Comparison of ENCODE assay signal across 1 cellular context in the genomic region with DNA sequence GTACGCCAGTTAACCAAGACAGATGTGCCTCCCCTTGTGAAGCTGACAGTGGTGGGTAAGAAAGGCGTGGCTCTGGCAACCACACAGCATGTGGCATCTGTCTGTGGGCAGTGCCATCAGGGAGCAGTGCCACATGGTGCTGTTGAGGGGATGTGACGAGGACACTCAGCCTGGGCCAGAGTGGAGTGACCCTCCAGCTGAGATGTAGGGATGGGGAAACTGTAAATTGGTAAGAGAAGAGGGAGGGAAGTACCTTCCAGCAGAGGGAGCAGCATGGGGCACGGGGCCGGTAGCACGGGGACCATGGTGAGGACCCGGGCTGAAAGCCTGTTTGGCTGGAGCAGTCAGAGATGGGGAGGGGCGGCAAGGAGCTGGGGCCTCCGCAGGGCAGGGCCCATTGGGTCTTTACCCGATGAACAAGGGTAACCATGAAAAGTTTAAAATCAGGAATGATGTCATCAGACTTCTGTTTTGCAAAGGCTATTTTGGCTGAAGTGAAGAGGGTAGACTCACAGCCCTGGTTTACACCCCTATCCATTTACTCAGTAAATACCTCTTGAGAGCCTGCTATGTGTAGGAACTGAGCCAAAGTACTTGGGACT.
TF ChIP-seq lines count a peak whose summit lies in the region.

No MANE protein-coding gene starts in this region.

TF ChIP-seq in HEK293, 187 proteins besides CTCF, POLR2A, EP300 and RAD21 (continued from another document):
- TF ChIP-seq, protein P1, sequence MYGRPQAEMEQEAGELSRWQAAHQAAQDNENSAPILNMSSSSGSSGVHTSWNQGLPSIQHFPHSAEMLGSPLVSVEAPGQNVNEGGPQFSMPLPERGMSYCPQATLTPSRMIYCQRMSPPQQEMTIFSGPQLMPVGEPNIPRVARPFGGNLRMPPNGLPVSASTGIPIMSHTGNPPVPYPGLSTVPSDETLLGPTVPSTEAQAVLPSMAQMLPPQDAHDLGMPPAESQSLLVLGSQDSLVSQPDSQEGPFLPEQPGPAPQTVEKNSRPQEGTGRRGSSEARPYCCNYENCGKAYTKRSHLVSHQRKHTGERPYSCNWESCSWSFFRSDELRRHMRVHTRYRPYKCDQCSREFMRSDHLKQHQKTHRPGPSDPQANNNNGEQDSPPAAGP (tag by site-specific recombination; IDR thresholded peaks at IDR 0.05), result no peak
- TF ChIP-seq ZNF837 (tag by site-specific recombination; IDR thresholded peaks at IDR 0.05) (no peak), ZNF571 (tag by site-specific recombination; IDR thresholded peaks at IDR 0.05) (no peak), ZFP3 (tag by site-specific recombination; IDR thresholded peaks at IDR 0.05; ENCODE audit: low read depth) (no peak), ZNF202 (tag by site-specific recombination; IDR thresholded peaks at IDR 0.05; ENCODE audit: borderline replicate concordance) (no peak), EGR2 (tag by site-specific recombination; IDR thresholded peaks at IDR 0.05; ENCODE audit: low read depth) (no peak), MYNN (tag by site-specific recombination; IDR thresholded peaks at IDR 0.05; ENCODE audit: borderline replicate concordance) (no peak), HOXA7 (CRISPR knock-in tag; IDR thresholded peaks at IDR 0.05; ENCODE audit: borderline replicate concordance) (no peak), TCF7L2 (IDR thresholded peaks at IDR 0.05; ENCODE audit: borderline replicate concordance, low read depth, low read length) (no peak), ZNF561 (tag by site-specific recombination; IDR thresholded peaks at IDR 0.05; ENCODE audit: borderline replicate concordance) (no peak), PRDM1 (tag by site-specific recombination; IDR thresholded peaks at IDR 0.05) (no peak), ZBTB48 (tag by site-specific recombination; IDR thresholded peaks at IDR 0.05) (0 out of 2 replicates have a peak, but pooled peaks have one; percentile 25), ZNF2 (tag by site-specific recombination; IDR thresholded peaks at IDR 0.05) (no peak), ZNF302 (tag by site-specific recombination; IDR thresholded peaks at IDR 0.05; ENCODE audit: low read depth) (no peak), ZNF394 (tag by site-specific recombination; IDR thresholded peaks at IDR 0.05; ENCODE audit: borderline replicate concordance) (peak; percentile 84; the same call in 1 of the 2 replicates), ZNF121 (tag by site-specific recombination; IDR thresholded peaks at IDR 0.05) (no peak), GLIS2 (tag by site-specific recombination; IDR thresholded peaks at IDR 0.05) (no peak), ZNF623 (tag by site-specific recombination; IDR thresholded peaks at IDR 0.05) (no peak)
- TF ChIP-seq, protein P2, sequence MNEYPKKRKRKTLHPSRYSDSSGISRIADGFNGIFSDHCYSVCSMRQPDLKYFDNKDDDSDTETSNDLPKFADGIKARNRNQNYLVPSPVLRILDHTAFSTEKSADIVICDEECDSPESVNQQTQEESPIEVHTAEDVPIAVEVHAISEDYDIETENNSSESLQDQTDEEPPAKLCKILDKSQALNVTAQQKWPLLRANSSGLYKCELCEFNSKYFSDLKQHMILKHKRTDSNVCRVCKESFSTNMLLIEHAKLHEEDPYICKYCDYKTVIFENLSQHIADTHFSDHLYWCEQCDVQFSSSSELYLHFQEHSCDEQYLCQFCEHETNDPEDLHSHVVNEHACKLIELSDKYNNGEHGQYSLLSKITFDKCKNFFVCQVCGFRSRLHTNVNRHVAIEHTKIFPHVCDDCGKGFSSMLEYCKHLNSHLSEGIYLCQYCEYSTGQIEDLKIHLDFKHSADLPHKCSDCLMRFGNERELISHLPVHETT (tag by site-specific recombination; IDR thresholded peaks at IDR 0.05), result 0 out of 2 replicates have a peak, but pooled peaks have one; percentile 21
- TF ChIP-seq, protein P3, sequence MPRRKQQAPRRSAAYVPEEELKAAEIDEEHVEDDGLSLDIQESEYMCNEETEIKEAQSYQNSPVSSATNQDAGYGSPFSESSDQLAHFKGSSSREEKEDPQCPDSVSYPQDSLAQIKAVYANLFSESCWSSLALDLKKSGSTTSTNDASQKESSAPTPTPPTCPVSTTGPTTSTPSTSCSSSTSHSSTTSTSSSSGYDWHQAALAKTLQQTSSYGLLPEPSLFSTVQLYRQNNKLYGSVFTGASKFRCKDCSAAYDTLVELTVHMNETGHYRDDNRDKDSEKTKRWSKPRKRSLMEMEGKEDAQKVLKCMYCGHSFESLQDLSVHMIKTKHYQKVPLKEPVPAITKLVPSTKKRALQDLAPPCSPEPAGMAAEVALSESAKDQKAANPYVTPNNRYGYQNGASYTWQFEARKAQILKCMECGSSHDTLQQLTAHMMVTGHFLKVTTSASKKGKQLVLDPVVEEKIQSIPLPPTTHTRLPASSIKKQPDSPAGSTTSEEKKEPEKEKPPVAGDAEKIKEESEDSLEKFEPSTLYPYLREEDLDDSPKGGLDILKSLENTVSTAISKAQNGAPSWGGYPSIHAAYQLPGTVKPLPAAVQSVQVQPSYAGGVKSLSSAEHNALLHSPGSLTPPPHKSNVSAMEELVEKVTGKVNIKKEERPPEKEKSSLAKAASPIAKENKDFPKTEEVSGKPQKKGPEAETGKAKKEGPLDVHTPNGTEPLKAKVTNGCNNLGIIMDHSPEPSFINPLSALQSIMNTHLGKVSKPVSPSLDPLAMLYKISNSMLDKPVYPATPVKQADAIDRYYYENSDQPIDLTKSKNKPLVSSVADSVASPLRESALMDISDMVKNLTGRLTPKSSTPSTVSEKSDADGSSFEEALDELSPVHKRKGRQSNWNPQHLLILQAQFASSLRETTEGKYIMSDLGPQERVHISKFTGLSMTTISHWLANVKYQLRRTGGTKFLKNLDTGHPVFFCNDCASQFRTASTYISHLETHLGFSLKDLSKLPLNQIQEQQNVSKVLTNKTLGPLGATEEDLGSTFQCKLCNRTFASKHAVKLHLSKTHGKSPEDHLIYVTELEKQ (tag by site-specific recombination; IDR thresholded peaks at IDR 0.05; ENCODE audit: borderline replicate concordance), result no peak
